In the genomic region with DNA sequence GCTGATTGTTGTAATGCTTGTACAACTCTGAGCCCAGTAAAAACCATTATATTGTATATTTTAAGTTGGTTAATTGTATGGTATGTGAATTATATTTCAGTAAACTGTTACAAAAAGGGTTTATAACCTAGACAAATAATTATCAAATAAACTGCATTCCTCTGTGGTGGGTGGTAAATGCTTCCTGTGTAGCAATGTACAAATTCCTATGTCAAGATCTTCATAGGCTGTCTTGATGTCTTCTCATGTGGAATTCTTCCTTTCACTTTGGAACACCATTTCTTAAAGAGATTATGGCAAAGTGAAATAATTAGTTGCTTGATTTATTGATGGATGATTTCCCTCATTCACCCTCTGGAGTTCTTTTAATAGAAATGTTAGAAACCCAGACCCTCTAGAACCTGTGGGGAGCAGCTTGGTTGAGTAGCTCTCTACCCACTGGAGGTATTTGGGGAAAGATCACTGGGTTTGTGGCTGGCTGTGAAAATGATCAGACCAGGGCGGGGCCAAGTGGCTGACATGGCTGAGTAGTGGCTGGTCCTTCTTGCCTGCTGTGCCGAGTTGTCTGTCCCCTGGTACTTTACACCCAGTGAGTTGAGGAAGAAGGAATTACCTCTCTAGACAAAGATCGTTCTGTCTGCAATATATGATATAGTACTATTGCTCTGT, we compare ENCODE assay signal across 8 cellular contexts. TPM values are rescaled to one million over a fixed set of nuclear protein-coding genes. Genes with fewer than 3 reads are reported as not detected.
DNase-seq lines count a peak whose midpoint lies in the region; ATAC-seq and TF ChIP-seq lines count a peak whose summit lies in the region.

No MANE protein-coding gene starts in this region.

- H3K27me3 ChIP-seq in naive thymus-derived CD4-positive, alpha-beta T cell (ENCODE audit: control insufficient read depth in 2 of 2, insufficient read depth in 2 of 2, low read length in 2 of 2): no peaks in the 10 kb centered on the region
- H3K27me3 ChIP-seq in trophoblast cell (ENCODE audit: insufficient read depth, low read length): no peaks in the 10 kb centered on the region

- no peak for TF ChIP-seq CTCF in progenitor cell of endocrine pancreas (IDR thresholded peaks at IDR 0.05; ENCODE audit: unreplicated experiment)

- no peaks in the 10 kb centered on the region for H3K36me3 ChIP-seq in naive thymus-derived CD4-positive, alpha-beta T cell (ENCODE audit: control insufficient read depth in 2 of 3, insufficient read depth in 3 of 3, low read length in 3 of 3)
- no peaks in the 10 kb centered on the region for H3K36me3 ChIP-seq in trophoblast cell (ENCODE audit: control insufficient read depth in 1 of 2, insufficient read depth in 2 of 2, low read length in 2 of 2)

- intact Hi-C loops in naive thymus-derived CD4-positive, alpha-beta T cell (cut with micrococcal nuclease): loop anchor here in 1 of 2 donors (5.0 kb wide), 1 partner anchor 181 kb away; no protein-coding TSS in a partner anchor

- no peaks in the 10 kb centered on the region for H3K9me3 ChIP-seq in T-helper 17 cell (ENCODE audit: control insufficient read depth, low read length, poor library complexity, severe bottlenecking)
- peaks cover 0 to 7% (median 0%) of the 10 kb centered on the region in 3 experiments for H3K9me3 ChIP-seq in naive thymus-derived CD4-positive, alpha-beta T cell (ENCODE audit: control insufficient read depth in 2 of 3, low read length in 3 of 3)
- H3K9me3 ChIP-seq in trophoblast cell (ENCODE audit: insufficient read depth, low read depth, low read length): peaks cover 3% of the 10 kb centered on the region

- H3K4me1 Mint-ChIP-seq in T-helper 17 cell (peaks cover 68% of the 10 kb centered on the region), progenitor cell of endocrine pancreas (ENCODE audit: low read depth) (peaks cover 33% of the 10 kb centered on the region)
- H3K4me1 Mint-ChIP-seq in naive thymus-derived CD4-positive, alpha-beta T cell: peaks cover 54 to 78% (median 72%) of the 10 kb centered on the region in 7 donors

- H3K4me3 Mint-ChIP-seq in T-helper 17 cell (peak overlapping the region; percentile 36), progenitor cell of endocrine pancreas (ENCODE audit: low read depth) (no peak overlapping the region)
- H3K4me3 Mint-ChIP-seq in naive thymus-derived CD4-positive, alpha-beta T cell: peak overlapping the region in 3 of 10 donors; percentile 19 to 77 (median 62)

- H3K79me2 ChIP-seq in trophoblast cell (ENCODE audit: control insufficient read depth, insufficient read depth, low read length, poor library complexity): no peaks in the 10 kb centered on the region

- CTCF ChIA-PET in naive thymus-derived CD4-positive, alpha-beta T cell (lab: Charles Lee): interaction anchor here (0.7 to 1.0 kb wide), 4 partner anchors 12 to 26 kb away, joined by 3 to 4 read pairs (median 4); no protein-coding TSS in a partner anchor

- no peak overlapping the region for H4K8ac ChIP-seq in trophoblast cell (ENCODE audit: low read depth, low read length)

- H3K23ac ChIP-seq in trophoblast cell (ENCODE audit: low read length): no peak overlapping the region

- no peak overlapping the region for H3K4me2 ChIP-seq in trophoblast cell (ENCODE audit: low read length)

- H3K4ac ChIP-seq in trophoblast cell (ENCODE audit: low read depth, low read length): no peak overlapping the region

- H4K91ac ChIP-seq in trophoblast cell (ENCODE audit: low read depth, low read length): no peak overlapping the region

- no peak overlapping the region for H2AK5ac ChIP-seq in trophoblast cell (ENCODE audit: low read length)

- no peaks in the 10 kb centered on the region for H3K79me1 ChIP-seq in trophoblast cell (ENCODE audit: low read length)

- no peak overlapping the region for H3K18ac ChIP-seq in trophoblast cell (ENCODE audit: low read length)

- H3K27me3 Mint-ChIP-seq in T-helper 17 cell (no peaks in the 10 kb centered on the region), progenitor cell of endocrine pancreas (no peaks in the 10 kb centered on the region)
- no peaks in the 10 kb centered on the region for H3K27me3 Mint-ChIP-seq in naive thymus-derived CD4-positive, alpha-beta T cell

- H4K12ac ChIP-seq in trophoblast cell (ENCODE audit: low read depth, low read length): no peak overlapping the region

- H3K27ac Mint-ChIP-seq in T-helper 17 cell (peak overlapping the region; percentile 91), progenitor cell of endocrine pancreas (no peak overlapping the region)
- H3K27ac Mint-ChIP-seq in naive thymus-derived CD4-positive, alpha-beta T cell: peak overlapping the region; percentile 5 to 87 (median 75)

- DNase-seq in EL (peak; percentile 49), HCEC 1CT (peak; percentile 30), T-helper 17 cell (no peak), trophoblast cell (no peak), progenitor cell of endocrine pancreas (ENCODE audit: low spot score, unreplicated experiment) (no peak)
- no peak for DNase-seq in naive thymus-derived CD4-positive, alpha-beta T cell

- POLR2A ChIA-PET in naive thymus-derived CD4-positive, alpha-beta T cell (lab: Charles Lee): interaction anchor here (1.2 kb wide), 1 partner anchor 11 kb away, joined by 3 read pairs; no protein-coding TSS in a partner anchor

- ATAC-seq in T-helper 17 cell (no peak), HG03045 (IDR thresholded peaks at IDR 0.05; ENCODE audit: unreplicated experiment) (no peak), HG02763 (IDR thresholded peaks at IDR 0.05; ENCODE audit: unreplicated experiment) (no peak)
- ATAC-seq in naive thymus-derived CD4-positive, alpha-beta T cell: no peak

- no peak overlapping the region for H3K27ac ChIP-seq in naive thymus-derived CD4-positive, alpha-beta T cell (ENCODE audit: low read depth, low read length)
- H3K27ac ChIP-seq in trophoblast cell (ENCODE audit: low read depth, low read length): no peak overlapping the region

- no peak overlapping the region for H2BK12ac ChIP-seq in trophoblast cell (ENCODE audit: low read length)

- no peak overlapping the region for H2BK120ac ChIP-seq in trophoblast cell (ENCODE audit: insufficient read depth, low read length, poor library complexity)

- no peak overlapping the region for H2BK5ac ChIP-seq in trophoblast cell (ENCODE audit: low read depth, low read length, poor library complexity)

- peaks cover 5% of the 10 kb centered on the region for H3K36me3 Mint-ChIP-seq in T-helper 17 cell (ENCODE audit: low read depth)
- peaks cover 4 to 42% (median 8%) of the 10 kb centered on the region in 5 donors for H3K36me3 Mint-ChIP-seq in naive thymus-derived CD4-positive, alpha-beta T cell
- peaks cover 15% of the 10 kb centered on the region for H3K36me3 Mint-ChIP-seq in progenitor cell of endocrine pancreas (ENCODE audit: insufficient read depth)

- H3K14ac ChIP-seq in trophoblast cell (ENCODE audit: low read length): no peak overlapping the region

- H3K4me3 ChIP-seq in naive thymus-derived CD4-positive, alpha-beta T cell (ENCODE audit: low read length): no peak overlapping the region
- H3K4me3 ChIP-seq in trophoblast cell (ENCODE audit: low read depth, low read length): no peak overlapping the region

- peaks cover 50 to 55% of the 10 kb centered on the region in 2 donors for H3K4me1 ChIP-seq in naive thymus-derived CD4-positive, alpha-beta T cell (ENCODE audit: control insufficient read depth in 2 of 2, insufficient read depth in 2 of 2, low read length in 2 of 2)
- H3K4me1 ChIP-seq in trophoblast cell (ENCODE audit: control insufficient read depth in 1 of 2, insufficient read depth in 2 of 2, low read length in 2 of 2): peaks cover 2 to 8% of the 10 kb centered on the region in 2 experiments

- H3K9ac ChIP-seq in trophoblast cell (ENCODE audit: low read length): no peak overlapping the region

- H3K9me3 Mint-ChIP-seq in naive thymus-derived CD4-positive, alpha-beta T cell: peaks cover 0 to 21% (median 11%) of the 10 kb centered on the region in 11 donors
- H3K9me3 Mint-ChIP-seq in progenitor cell of endocrine pancreas (ENCODE audit: low read depth): peaks cover 23% of the 10 kb centered on the region

- no CpG with 5 or more reads among the region's 3 CpGs for WGBS in trophoblast cell (ENCODE audit: extremely low coverage, insufficient coverage, insufficient read length)

- no peak overlapping the region for H2AFZ ChIP-seq in trophoblast cell (ENCODE audit: insufficient read depth, low read length, poor library complexity)

RNA-seq across cellular contexts. Expression of gene MGAT5, which starts 22.4 kb away (rescaled TPM):
- total RNA-seq in T-helper 17 cell (100 to 1,000 TPM; 120 to 127 TPM), progenitor cell of endocrine pancreas (106 and 110 TPM in 2 replicates)
- total RNA-seq in naive thymus-derived CD4-positive, alpha-beta T cell: 10 to 100 TPM; 35.5 to 48.0 (median 40.3) TPM
- polyA plus RNA-seq in naive thymus-derived CD4-positive, alpha-beta T cell: 1 to 10 TPM; 5.3 to 8.5 TPM
- 12.7 and 13.0 TPM in 2 replicates for polyA plus RNA-seq in trophoblast cell (2013)

Comparison
In these comparisons a context has a peak if more than half of its experiments do, and no peak if none do; other contexts are left out.
1. DNase-seq: peak in EL (single experiment) and HCEC 1CT (single experiment); none in T-helper 17 cell (0 of 3), naive thymus-derived CD4-positive, alpha-beta T cell (0 of 9), trophoblast cell (0 of 2) and progenitor cell of endocrine pancreas (single experiment).